Comparison of ENCODE assay signal across 13 cellular contexts in genomic region chr5:42745426-42745825, GRCh38. TPM values are rescaled to one million over a fixed set of nuclear protein-coding genes. Genes with fewer than 3 reads are reported as not detected.
A peak's percentile ranks its signal among the peaks of the same experiment; 100 is the strongest.
DNase-seq lines count a peak whose midpoint lies in the region; ATAC-seq and TF ChIP-seq lines count a peak whose summit lies in the region.
"Had no signal": no experiment of that assay in that cellular context is flagged by ENCODE, and none has a peak within 500 bp of the region (broad histone marks: within the 10 kb centered on the region; RNA-seq: fewer than 3 reads in every experiment).

No MANE protein-coding gene starts in this region.

- TF ChIP-seq CTCF in A673 (conservative IDR thresholded peaks at IDR 0.05; ENCODE audit: low read depth, low read length) (peak; percentile 71), GM12874 (IDR thresholded peaks at IDR 0.05; ENCODE audit: insufficient read depth, low read depth, low read length) (peak; percentile 47)

- H3K4me1 Mint-ChIP-seq in activated CD4-positive, alpha-beta T cell treated with anti-CD3 and anti-CD28 coated beads, Interleukin-2, amount 10 ng/mL, durations not matched to agents 7 days and 5 days = peaks cover 10% of the 10 kb centered on the region

- no peaks in the 10 kb centered on the region for H3K27me3 Mint-ChIP-seq in activated CD4-positive, alpha-beta T cell treated with anti-CD3 and anti-CD28 coated beads, Interleukin-2, amount 10 ng/mL, durations not matched to agents 7 days and 5 days
- H3K27me3 Mint-ChIP-seq: dendritic cell treated with granulocyte-macrophage colony-stimulating factor and Interleukin-4, amounts not matched to agents 40 ng/mL and 50 ng/mL, for 4 days had no signal

- no peak overlapping the region for H3K4me3 ChIP-seq in A673 (ENCODE audit: low read depth, low read length, poor library complexity, severe bottlenecking)
- H3K4me3 ChIP-seq: lung, upper lobe of left lung had no signal

- in situ Hi-C loops in SK-MEL-5 (cut with HindIII; ENCODE audit: low pct_unique_long_range_greater_than_20kb, low sequenced_read_pairs) = no loop called here

- no peaks in the 10 kb centered on the region for H3K27me3 ChIP-seq in A673 (replicated peaks; ENCODE audit: insufficient read depth, low read depth, low read length, poor library complexity)
- H3K27me3 ChIP-seq: upper lobe of left lung had no signal

- H3K27ac Mint-ChIP-seq in activated CD4-positive, alpha-beta T cell treated with anti-CD3 and anti-CD28 coated beads, Interleukin-2, amount 10 ng/mL, durations not matched to agents 7 days and 5 days = no peak overlapping the region
- H3K27ac Mint-ChIP-seq: dendritic cell treated with granulocyte-macrophage colony-stimulating factor and Interleukin-4, amounts not matched to agents 40 ng/mL and 50 ng/mL, for 4 days had no signal

- BruUV-seq in A673 (replicated peaks; lab: Mats Ljungman, UMichigan) = no TSS peak

- peaks cover 4% of the 10 kb centered on the region for H3K4me1 ChIP-seq in A673 (ENCODE audit: insufficient read depth, low read length, poor library complexity, severe bottlenecking)
- H3K4me1 ChIP-seq: upper lobe of left lung had no signal

- no peak for ATAC-seq in HG03135 (IDR thresholded peaks at IDR 0.05; ENCODE audit: unreplicated experiment)

- no peaks in the 10 kb centered on the region for H3K9me3 Mint-ChIP-seq in activated CD4-positive, alpha-beta T cell treated with anti-CD3 and anti-CD28 coated beads, Interleukin-2, amount 10 ng/mL, durations not matched to agents 7 days and 5 days
- H3K9me3 Mint-ChIP-seq: dendritic cell treated with granulocyte-macrophage colony-stimulating factor and Interleukin-4, amounts not matched to agents 40 ng/mL and 50 ng/mL, for 4 days had no signal

- POLR2A ChIA-PET in A673 (lab: Charles Lee; ENCODE audit: low non-redundant PET) = interaction anchor here (0.7 kb wide), 1 partner anchor 483 kb away, joined by 3 read pairs; no protein-coding TSS in a partner anchor
- POLR2A ChIA-PET in activated CD4-positive, alpha-beta T cell treated with anti-CD3 and anti-CD28 coated beads, Interleukin-2, amount 10 ng/mL, durations not matched to agents 7 days and 5 days (lab: Charles Lee) = no interaction called here

- peak; percentile 37 for DNase-seq in A673 (ENCODE audit: low spot score)
- peak; percentile 55 for DNase-seq in SK-MEL-5 (ENCODE audit: low read depth, low spot score)
- DNase-seq in iPS DF 19.7 (ENCODE audit: low read depth, low spot score) = peak; percentile 12
- DNase-seq in NOMO-1 treated with DMSO at 0.1 percent for 48 hours (lab: John Stamatoyannopoulos, UW; ENCODE audit: unreplicated experiment) = no peak
- no peak for DNase-seq in activated CD4-positive, alpha-beta T cell treated with anti-CD3 and anti-CD28 coated beads, Interleukin-2, amount 10 ng/mL, durations not matched to agents 7 days and 5 days
- DNase-seq in NCI-H226 = no peak
- DNase-seq: activated CD8-positive, alpha-beta memory T cell treated with anti-CD3 and anti-CD28 coated beads, Interleukin-2, amount 50 U/mL, for 48 hours; Right ventricle myocardium superior; upper lobe of left lung had no signal

- intact Hi-C loops in A673 (cut with micrococcal nuclease; ENCODE audit: unreplicated experiment) = no loop called here

- no peaks in the 10 kb centered on the region for H3K9me3 ChIP-seq in A673 (ENCODE audit: low read depth, low read length, poor library complexity, severe bottlenecking)
- H3K9me3 ChIP-seq: upper lobe of left lung had no signal

- H3K4me3 Mint-ChIP-seq in activated CD4-positive, alpha-beta T cell treated with anti-CD3 and anti-CD28 coated beads, Interleukin-2, amount 10 ng/mL, durations not matched to agents 7 days and 5 days = no peak overlapping the region
- H3K4me3 Mint-ChIP-seq: dendritic cell treated with granulocyte-macrophage colony-stimulating factor and Interleukin-4, amounts not matched to agents 40 ng/mL and 50 ng/mL, for 4 days had no signal

- H3K36me3 Mint-ChIP-seq in activated CD4-positive, alpha-beta T cell treated with anti-CD3 and anti-CD28 coated beads, Interleukin-2, amount 10 ng/mL, durations not matched to agents 7 days and 5 days (ENCODE audit: low read depth) = no peaks in the 10 kb centered on the region

- H3K27ac ChIP-seq in A673 (ENCODE audit: low read depth, low read length, poor library complexity, severe bottlenecking) = no peak overlapping the region
- H3K27ac ChIP-seq: upper lobe of left lung had no signal

- no peaks in the 10 kb centered on the region for H3K36me3 ChIP-seq in A673 (ENCODE audit: insufficient read depth, low read length, poor library complexity, severe bottlenecking)
- H3K36me3 ChIP-seq: upper lobe of left lung had no signal

- CTCF ChIA-PET in A673 (lab: Charles Lee) = no interaction called here
- CTCF ChIA-PET in activated CD4-positive, alpha-beta T cell treated with anti-CD3 and anti-CD28 coated beads, Interleukin-2, amount 10 ng/mL, durations not matched to agents 7 days and 5 days (lab: Charles Lee) = interaction anchor here (1.0 to 2.3 kb wide), 4 partner anchors 11 to 27 kb away, joined by 3 to 6 read pairs (median 4); partner anchors contain the start of gene CCDC152

RNA-seq across cellular contexts. Expression of gene CCDC152, which starts 11.2 kb away (rescaled TPM):
- total RNA-seq in A673 (2021) = 11.2 and 11.6 TPM in 2 replicates
- total RNA-seq in SK-MEL-5 (2014; rRNA removed; shearing (Covaris generic)) = 0.45 and 0.92 TPM in 2 replicates
- polyA plus RNA-seq in SK-MEL-5 (2015; cell fraction: cytosol; rRNA removed) = 0.23 and 0.49 TPM in 2 replicates
- 0.37 and 0.79 TPM in 2 replicates for polyA plus RNA-seq in SK-MEL-5 (2015; cell fraction: nucleus; rRNA removed)
- 1 to 10 TPM; 4.8 to 5.2 TPM for total RNA-seq in activated CD4-positive, alpha-beta T cell treated with anti-CD3 and anti-CD28 coated beads, Interleukin-2, amount 10 ng/mL, durations not matched to agents 7 days and 5 days

Comparison
In these comparisons a context has a peak if more than half of its experiments do, and no peak if none do; other contexts are left out.
1. DNase-seq: peak in A673 (single experiment), SK-MEL-5 (single experiment) and iPS DF 19.7 (single experiment); none in NOMO-1 treated with DMSO at 0.1 percent for 48 hours (single experiment), activated CD4-positive, alpha-beta T cell treated with anti-CD3 and anti-CD28 coated beads, Interleukin-2, amount 10 ng/mL, durations not matched to agents 7 days and 5 days (single experiment) and NCI-H226 (single experiment).